ENCODE assay signal across 29 cellular contexts in the genomic region with DNA sequence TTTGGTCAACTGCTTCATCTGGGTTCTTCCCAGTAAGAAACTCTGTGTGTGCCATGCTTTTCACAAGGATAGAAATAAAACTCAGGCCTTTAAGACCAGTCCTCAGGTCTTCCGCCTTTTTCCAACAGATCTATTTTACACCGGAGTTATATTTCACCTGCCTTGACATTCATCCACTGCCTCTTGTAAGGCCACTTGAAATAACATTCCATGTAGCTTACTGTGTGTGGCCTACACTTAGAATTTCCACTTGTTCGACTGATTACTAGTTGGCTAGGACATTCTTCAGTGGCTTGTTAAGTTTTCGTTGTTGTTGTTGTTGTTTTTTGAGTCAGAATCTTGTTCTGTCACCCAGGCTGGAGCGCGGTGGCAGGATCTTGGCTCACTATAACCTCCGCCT.
"Had no signal": no experiment of that assay in that cellular context is flagged by ENCODE, and none has a peak within 500 bp of the region (broad histone marks: within the 10 kb centered on the region; RNA-seq: fewer than 3 reads in every experiment).

No MANE protein-coding gene starts in this region.

- H3K27me3 ChIP-seq: body of pancreas, gastrocnemius medialis, heart left ventricle had no signal

- H3K4me3 ChIP-seq: body of pancreas, gastrocnemius medialis, heart left ventricle had no signal

- H3K27ac ChIP-seq: body of pancreas, epithelial cell of prostate, foreskin keratinocyte, gastrocnemius medialis, heart left ventricle, WERI-Rb-1 had no signal

- DNase-seq: activated B cell treated with CpG ODN at 0.5 μM for 24 hours; activated CD4-positive, alpha-beta T cell treated with anti-CD3 and anti-CD28 coated beads for 48 hours; activated CD4-positive, alpha-beta T cell treated with anti-CD3 and anti-CD28 coated beads, Interleukin-2, amount 50 U/mL, for 1 hour; activated CD4-positive, alpha-beta T cell treated with anti-CD3 and anti-CD28 coated beads, Interleukin-2, amount 50 U/mL, for 48 hours; activated CD8-positive, alpha-beta memory T cell treated with anti-CD3 and anti-CD28 coated beads for 24 hours; activated CD8-positive, alpha-beta T cell treated with anti-CD3 and anti-CD28 coated beads for 36 hours; activated effector memory CD4-positive, alpha-beta T cell treated with Interleukin-2 at 50 U/mL for 16 hours; activated gamma-delta T cell treated with Interleukin-2 at 50 U/mL for 16 hours; activated naive CD4-positive, alpha-beta T cell treated with anti-CD3 and anti-CD28 coated beads, Interleukin-2, amount 50 U/mL, for 16 hours; activated naive CD4-positive, alpha-beta T cell treated with Interleukin-2 at 50 U/mL for 16 hours; activated T-cell treated with anti-CD3 and anti-CD28 coated beads, Interleukin-2, amount 50 U/mL, for 4 hours; amniotic stem cell; anterior cingulate cortex; body of pancreas; cortex of kidney; dermis blood vessel endothelial cell; effector CD4-positive, alpha-beta T cell; effector memory CD8-positive, alpha-beta T cell; foreskin keratinocyte; gastrocnemius medialis; glutamatergic neuron; heart left ventricle; T-helper 1 cell; T-helper 17 cell; T1000; WERI-Rb-1 had no signal

- H3K4me1 ChIP-seq: body of pancreas, foreskin keratinocyte, gastrocnemius medialis, heart left ventricle had no signal

- ATAC-seq: activated CD4-positive, CD25-positive, alpha-beta regulatory T cell treated with anti-CD3 and anti-CD28 coated beads, Interleukin-2, amount 50 U/mL, for 24 hours; activated CD8-positive, alpha-beta T cell treated with anti-CD3 and anti-CD28 coated beads for 36 hours; activated T-cell treated with anti-CD3 and anti-CD28 coated beads, Interleukin-2, amount 50 U/mL, for 4 hours; activated T-helper 17 cell treated with anti-CD3 and anti-CD28 coated beads, Interleukin-2, amount 50 U/mL, for 72 hours; body of pancreas; effector memory CD8-positive, alpha-beta T cell; foreskin keratinocyte; gastrocnemius medialis; heart left ventricle; T-helper 17 cell had no signal

- H3K36me3 ChIP-seq: gastrocnemius medialis, heart left ventricle, WERI-Rb-1 had no signal

- H3K9me3 ChIP-seq: body of pancreas, gastrocnemius medialis, heart left ventricle had no signal
